8 cellular contexts compared by ENCODE assay signal in the genomic region with DNA sequence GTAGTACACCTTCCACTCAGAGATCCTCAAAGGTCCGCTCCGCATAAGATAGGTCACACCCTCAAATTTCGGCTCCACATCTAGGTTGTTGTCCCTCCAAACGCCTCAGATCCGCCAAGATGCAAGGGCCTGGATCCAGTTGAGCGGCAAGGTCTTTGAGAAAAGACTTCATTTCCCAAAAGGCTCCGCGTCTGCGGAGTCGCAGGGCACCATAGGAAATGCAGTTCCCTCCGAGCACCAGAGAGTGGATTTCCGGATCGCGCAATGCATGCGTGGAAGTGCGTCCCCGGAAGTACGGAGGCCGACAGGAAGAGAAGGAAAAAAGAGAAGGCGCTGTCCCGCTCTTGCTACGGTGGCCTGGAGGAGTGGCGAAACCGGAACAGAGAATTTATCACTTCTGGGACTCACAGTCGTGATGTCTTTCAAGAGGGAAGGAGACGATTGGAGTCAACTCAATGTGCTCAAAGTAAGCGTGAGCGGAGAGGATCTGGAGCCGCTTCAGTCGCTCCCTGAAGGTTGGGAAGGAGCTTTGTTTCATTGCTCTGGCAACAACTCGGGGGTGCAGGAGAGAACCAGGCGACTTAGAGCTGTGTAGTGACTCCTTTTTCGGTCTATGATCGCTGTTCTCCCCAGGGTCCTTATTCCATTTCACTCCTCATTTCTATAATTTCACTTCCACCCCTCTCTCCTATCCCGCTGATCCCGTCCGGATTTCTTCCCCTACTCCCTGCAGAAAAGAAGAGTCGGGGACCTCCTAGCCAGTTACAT. TPM values are rescaled to one million over a fixed set of nuclear protein-coding genes. Genes with fewer than 3 reads are reported as not detected.
DNase-seq lines count a peak whose midpoint lies in the region; ATAC-seq and TF ChIP-seq lines count a peak whose summit lies in the region.

A gene with protein sequence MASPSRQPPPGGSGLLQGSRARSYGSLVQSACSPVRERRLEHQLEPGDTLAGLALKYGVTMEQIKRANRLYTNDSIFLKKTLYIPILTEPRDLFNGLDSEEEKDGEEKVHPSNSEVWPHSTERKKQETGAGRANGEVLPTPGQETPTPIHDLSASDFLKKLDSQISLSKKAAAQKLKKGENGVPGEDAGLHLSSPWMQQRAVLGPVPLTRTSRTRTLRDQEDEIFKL (minus strand): TSS at position 165 of the 768 bp plus-strand sequence. CDS start 644 bp downstream, outside the sequence.
A gene with protein sequence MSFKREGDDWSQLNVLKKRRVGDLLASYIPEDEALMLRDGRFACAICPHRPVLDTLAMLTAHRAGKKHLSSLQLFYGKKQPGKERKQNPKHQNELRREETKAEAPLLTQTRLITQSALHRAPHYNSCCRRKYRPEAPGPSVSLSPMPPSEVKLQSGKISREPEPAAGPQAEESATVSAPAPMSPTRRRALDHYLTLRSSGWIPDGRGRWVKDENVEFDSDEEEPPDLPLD (plus strand): TSS at position 407 of the 768 bp plus-strand sequence. CDS start 9 bp downstream, at position 416.

- peaks cover 41% of the 10 kb centered on the region for H3K36me3 ChIP-seq in suprapubic skin

- no peaks in the 10 kb centered on the region for H3K9me3 Mint-ChIP-seq in activated naive CD8-positive, alpha-beta T cell (ENCODE audit: low read depth)

- H3K4me1 Mint-ChIP-seq in activated naive CD8-positive, alpha-beta T cell (ENCODE audit: low read depth): peaks cover 45% of the 10 kb centered on the region

- H3K9me3 ChIP-seq in suprapubic skin: no peaks in the 10 kb centered on the region

- H3K27ac ChIP-seq in suprapubic skin: peak within 1 kb of the TSS; percentile 84

- H3K27me3 Mint-ChIP-seq in activated naive CD8-positive, alpha-beta T cell: no peaks in the 10 kb centered on the region

- peak within 1 kb of the TSS; percentile 85 for H3K4me3 ChIP-seq in suprapubic skin

- ATAC-seq in HG02610 (IDR thresholded peaks at IDR 0.05; ENCODE audit: unreplicated experiment): peak; percentile 76
- peak; percentile 96 for ATAC-seq in SK-N-SH treated with all-trans-retinoic acid at 6 μM for 48 hours

- TF ChIP-seq CTCF in GM10248 (IDR thresholded peaks at IDR 0.05; ENCODE audit: control extremely low read depth, extremely low read depth, low read depth, missing control alignments): no peak
- TF ChIP-seq CTCF in suprapubic skin (IDR thresholded peaks at IDR 0.05): peak; percentile 6 to 18

- H3K4me1 ChIP-seq in suprapubic skin: peaks cover 35% of the 10 kb centered on the region

- H3K36me3 Mint-ChIP-seq in activated naive CD8-positive, alpha-beta T cell: peaks cover 6% of the 10 kb centered on the region

- CTCF ChIA-PET in GM10248 (lab: Yijun Ruan, JAX): interaction anchor here (1.4 to 3.6 kb wide), 7 partner anchors 9 to 86 kb away, joined by 3 to 16 read pairs (median 4); a partner anchor contains a TSS

- H3K4me3 Mint-ChIP-seq in activated naive CD8-positive, alpha-beta T cell: peak within 1 kb of the TSS; percentile 92

- H3K27me3 ChIP-seq in suprapubic skin: no peaks in the 10 kb centered on the region

- peak within 1 kb of the TSS; percentile 96 for H3K27ac Mint-ChIP-seq in activated naive CD8-positive, alpha-beta T cell

- WGBS in suprapubic skin: 0% methylated on average over 37 of the region's 38 CpGs

- POLR2A ChIA-PET in GM10248 (lab: Yijun Ruan, JAX): interaction anchor here (0.6 to 1.1 kb wide), 3 partner anchors 9 to 103 kb away, joined by 3 read pairs; a partner anchor contains a TSS

- no peak for TF ChIP-seq EP300 in suprapubic skin (IDR thresholded peaks at IDR 0.05)

- DNase-seq in GM10248 (ENCODE audit: extremely low spot score) (peak; percentile 94), NCI-H1092 treated with DMSO at 0.1 percent for 48 hours (lab: John Stamatoyannopoulos, UW) (peak; percentile 99), glomerular visceral epithelial cell (ENCODE audit: extremely low spot score) (peak; percentile 99), occipital lobe (lab: John Stamatoyannopoulos, UW) (peak; percentile 96), suprapubic skin (ENCODE audit: low spot score in 2 of 2) (peak; percentile 97 to 99)

- TF ChIP-seq POLR2A in suprapubic skin (IDR thresholded peaks at IDR 0.05): peak in 1 of 2 donors; percentile 23

TF ChIP-seq in SK-N-SH treated with all-trans-retinoic acid at 6 μM for 48 hours, 23 proteins besides CTCF, POLR2A, EP300 and RAD21 (continues in another document):
- TF ChIP-seq, protein P1, sequence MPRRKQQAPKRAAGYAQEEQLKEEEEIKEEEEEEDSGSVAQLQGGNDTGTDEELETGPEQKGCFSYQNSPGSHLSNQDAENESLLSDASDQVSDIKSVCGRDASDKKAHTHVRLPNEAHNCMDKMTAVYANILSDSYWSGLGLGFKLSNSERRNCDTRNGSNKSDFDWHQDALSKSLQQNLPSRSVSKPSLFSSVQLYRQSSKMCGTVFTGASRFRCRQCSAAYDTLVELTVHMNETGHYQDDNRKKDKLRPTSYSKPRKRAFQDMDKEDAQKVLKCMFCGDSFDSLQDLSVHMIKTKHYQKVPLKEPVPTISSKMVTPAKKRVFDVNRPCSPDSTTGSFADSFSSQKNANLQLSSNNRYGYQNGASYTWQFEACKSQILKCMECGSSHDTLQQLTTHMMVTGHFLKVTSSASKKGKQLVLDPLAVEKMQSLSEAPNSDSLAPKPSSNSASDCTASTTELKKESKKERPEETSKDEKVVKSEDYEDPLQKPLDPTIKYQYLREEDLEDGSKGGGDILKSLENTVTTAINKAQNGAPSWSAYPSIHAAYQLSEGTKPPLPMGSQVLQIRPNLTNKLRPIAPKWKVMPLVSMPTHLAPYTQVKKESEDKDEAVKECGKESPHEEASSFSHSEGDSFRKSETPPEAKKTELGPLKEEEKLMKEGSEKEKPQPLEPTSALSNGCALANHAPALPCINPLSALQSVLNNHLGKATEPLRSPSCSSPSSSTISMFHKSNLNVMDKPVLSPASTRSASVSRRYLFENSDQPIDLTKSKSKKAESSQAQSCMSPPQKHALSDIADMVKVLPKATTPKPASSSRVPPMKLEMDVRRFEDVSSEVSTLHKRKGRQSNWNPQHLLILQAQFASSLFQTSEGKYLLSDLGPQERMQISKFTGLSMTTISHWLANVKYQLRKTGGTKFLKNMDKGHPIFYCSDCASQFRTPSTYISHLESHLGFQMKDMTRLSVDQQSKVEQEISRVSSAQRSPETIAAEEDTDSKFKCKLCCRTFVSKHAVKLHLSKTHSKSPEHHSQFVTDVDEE (CRISPR knock-in tag; IDR thresholded peaks at IDR 0.05): peak; percentile 80; the same call in 1 of the 2 replicates
- TF ChIP-seq OSR1 (CRISPR knock-in tag; IDR thresholded peaks at IDR 0.05) (no peak), PPARA (CRISPR knock-in tag; IDR thresholded peaks at IDR 0.05; ENCODE audit: borderline replicate concordance) (no peak), ISL1 (CRISPR knock-in tag; IDR thresholded peaks at IDR 0.05) (no peak), ZC3H10 (CRISPR knock-in tag; IDR thresholded peaks at IDR 0.05) (0 out of 2 replicates have a peak, but pooled peaks have one; percentile 61), SNAI2 (CRISPR knock-in tag; IDR thresholded peaks at IDR 0.05) (no peak), TOX (CRISPR knock-in tag; IDR thresholded peaks at IDR 0.05; ENCODE audit: borderline replicate concordance) (no peak; the same call in 1 of the 2 replicates), CSDC2 (CRISPR knock-in tag; IDR thresholded peaks at IDR 0.05) (no peak)
- TF ChIP-seq, protein P2, sequence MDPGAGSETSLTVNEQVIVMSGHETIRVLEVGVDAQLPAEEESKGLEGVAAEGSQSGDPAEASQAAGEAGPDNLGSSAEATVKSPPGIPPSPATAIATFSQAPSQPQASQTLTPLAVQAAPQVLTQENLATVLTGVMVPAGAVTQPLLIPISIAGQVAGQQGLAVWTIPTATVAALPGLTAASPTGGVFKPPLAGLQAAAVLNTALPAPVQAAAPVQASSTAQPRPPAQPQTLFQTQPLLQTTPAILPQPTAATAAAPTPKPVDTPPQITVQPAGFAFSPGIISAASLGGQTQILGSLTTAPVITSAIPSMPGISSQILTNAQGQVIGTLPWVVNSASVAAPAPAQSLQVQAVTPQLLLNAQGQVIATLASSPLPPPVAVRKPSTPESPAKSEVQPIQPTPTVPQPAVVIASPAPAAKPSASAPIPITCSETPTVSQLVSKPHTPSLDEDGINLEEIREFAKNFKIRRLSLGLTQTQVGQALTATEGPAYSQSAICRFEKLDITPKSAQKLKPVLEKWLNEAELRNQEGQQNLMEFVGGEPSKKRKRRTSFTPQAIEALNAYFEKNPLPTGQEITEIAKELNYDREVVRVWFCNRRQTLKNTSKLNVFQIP (CRISPR knock-in tag; IDR thresholded peaks at IDR 0.05; ENCODE audit: borderline replicate concordance, low read depth): peak; percentile 89; the same call in 1 of the 2 replicates
- TF ChIP-seq, protein P3, sequence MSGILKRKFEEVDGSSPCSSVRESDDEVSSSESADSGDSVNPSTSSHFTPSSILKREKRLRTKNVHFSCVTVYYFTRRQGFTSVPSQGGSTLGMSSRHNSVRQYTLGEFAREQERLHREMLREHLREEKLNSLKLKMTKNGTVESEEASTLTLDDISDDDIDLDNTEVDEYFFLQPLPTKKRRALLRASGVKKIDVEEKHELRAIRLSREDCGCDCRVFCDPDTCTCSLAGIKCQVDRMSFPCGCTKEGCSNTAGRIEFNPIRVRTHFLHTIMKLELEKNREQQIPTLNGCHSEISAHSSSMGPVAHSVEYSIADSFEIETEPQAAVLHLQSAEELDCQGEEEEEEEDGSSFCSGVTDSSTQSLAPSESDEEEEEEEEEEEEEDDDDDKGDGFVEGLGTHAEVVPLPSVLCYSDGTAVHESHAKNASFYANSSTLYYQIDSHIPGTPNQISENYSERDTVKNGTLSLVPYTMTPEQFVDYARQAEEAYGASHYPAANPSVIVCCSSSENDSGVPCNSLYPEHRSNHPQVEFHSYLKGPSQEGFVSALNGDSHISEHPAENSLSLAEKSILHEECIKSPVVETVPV (CRISPR knock-in tag; IDR thresholded peaks at IDR 0.05): no peak
- TF ChIP-seq, protein P4, sequence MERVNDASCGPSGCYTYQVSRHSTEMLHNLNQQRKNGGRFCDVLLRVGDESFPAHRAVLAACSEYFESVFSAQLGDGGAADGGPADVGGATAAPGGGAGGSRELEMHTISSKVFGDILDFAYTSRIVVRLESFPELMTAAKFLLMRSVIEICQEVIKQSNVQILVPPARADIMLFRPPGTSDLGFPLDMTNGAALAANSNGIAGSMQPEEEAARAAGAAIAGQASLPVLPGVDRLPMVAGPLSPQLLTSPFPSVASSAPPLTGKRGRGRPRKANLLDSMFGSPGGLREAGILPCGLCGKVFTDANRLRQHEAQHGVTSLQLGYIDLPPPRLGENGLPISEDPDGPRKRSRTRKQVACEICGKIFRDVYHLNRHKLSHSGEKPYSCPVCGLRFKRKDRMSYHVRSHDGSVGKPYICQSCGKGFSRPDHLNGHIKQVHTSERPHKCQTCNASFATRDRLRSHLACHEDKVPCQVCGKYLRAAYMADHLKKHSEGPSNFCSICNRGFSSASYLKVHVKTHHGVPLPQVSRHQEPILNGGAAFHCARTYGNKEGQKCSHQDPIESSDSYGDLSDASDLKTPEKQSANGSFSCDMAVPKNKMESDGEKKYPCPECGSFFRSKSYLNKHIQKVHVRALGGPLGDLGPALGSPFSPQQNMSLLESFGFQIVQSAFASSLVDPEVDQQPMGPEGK (CRISPR knock-in tag; IDR thresholded peaks at IDR 0.05; ENCODE audit: borderline replicate concordance): no peak

RNA-seq across cellular contexts. Expression of the first gene that starts in this region (rescaled TPM):
- total RNA-seq in occipital lobe (16.4 TPM), suprapubic skin (10 to 100 TPM in 3 of 4 donors, 1 to 10 TPM in 1; 8.4 to 15.2 (median 12.5) TPM)

RNA-seq across cellular contexts. Expression of the second gene that starts in this region (rescaled TPM):
- 35.6 TPM for total RNA-seq in occipital lobe
- total RNA-seq in suprapubic skin: 10 to 100 TPM; 29.6 to 40.6 (median 35.4) TPM

Comparison
In these comparisons a context has a peak if more than half of its experiments do, and no peak if none do; other contexts are left out.
1. Peak in every context shown above with its lines: DNase-seq, ATAC-seq, H3K4me3 ChIP-seq and H3K27ac ChIP-seq.